Comparison of ENCODE assay signal across 9 cellular contexts in the genomic region with DNA sequence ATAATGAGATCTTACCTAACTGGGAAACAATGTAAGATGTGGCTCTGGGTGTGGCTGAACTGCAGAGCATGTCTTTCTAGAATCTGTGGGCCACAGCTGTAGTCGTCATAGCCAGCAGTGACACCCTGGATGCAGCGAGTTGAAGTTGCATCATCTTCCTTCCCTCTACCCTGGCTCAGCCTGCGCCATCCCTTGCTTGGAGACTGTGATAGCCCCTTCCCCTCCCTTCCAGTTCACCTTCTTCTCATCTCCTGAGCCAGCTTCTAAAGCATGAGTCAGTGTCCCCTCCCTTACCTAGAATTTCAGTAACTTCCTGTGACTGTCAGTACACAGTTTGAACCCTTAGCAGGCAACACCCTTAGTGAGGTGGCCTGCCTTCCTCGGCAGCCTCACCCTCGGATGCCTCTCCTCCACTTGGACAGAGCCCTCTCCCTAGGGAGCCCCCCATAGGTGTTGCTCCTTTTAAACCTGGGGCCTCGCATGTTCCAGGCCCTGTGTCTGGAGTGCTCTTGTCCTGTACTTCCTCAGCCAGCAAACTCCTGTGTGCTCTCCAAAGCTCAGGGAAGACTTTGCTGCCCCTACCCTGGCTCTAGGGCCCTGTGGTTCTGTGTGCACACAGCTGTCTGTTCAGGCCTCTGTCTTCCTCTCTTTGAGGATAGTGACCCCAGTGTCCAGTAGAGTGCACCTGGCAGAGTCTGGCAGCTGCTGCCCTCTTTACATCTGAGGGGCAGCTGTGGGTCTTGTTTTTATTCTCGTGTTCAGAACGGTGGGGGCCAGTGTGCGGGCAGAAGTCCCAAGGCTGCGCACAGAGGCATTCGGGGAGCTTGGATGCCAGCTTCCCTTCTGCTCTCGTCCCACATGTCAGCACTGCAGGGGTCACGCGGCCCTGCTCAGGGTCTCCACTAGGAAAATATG. TPM values are rescaled to one million over a fixed set of nuclear protein-coding genes. Genes with fewer than 3 reads are reported as not detected.
DNase-seq lines count a peak whose midpoint lies in the region; TF ChIP-seq lines count a peak whose summit lies in the region.
"Had no signal": no experiment of that assay in that cellular context is flagged by ENCODE, and none has a peak within 500 bp of the region (broad histone marks: within the 10 kb centered on the region; RNA-seq: fewer than 3 reads in every experiment).

No MANE protein-coding gene starts in this region.

- CTCF ChIA-PET in activated CD4-positive, alpha-beta memory T cell treated with anti-CD3 and anti-CD28 coated beads, Interleukin-2, amount 10 ng/mL, durations not matched to agents 7 days and 5 days (lab: Charles Lee): interaction anchor here (0.7 to 3.1 kb wide), 14 partner anchors 9 to 126 kb away, joined by 3 to 24 read pairs (median 4); partner anchors contain the start of gene TADA2B

- H3K4me1 ChIP-seq in vagina: peaks cover 35% of the 10 kb centered on the region

- POLR2A ChIA-PET in activated CD4-positive, alpha-beta memory T cell treated with anti-CD3 and anti-CD28 coated beads, Interleukin-2, amount 10 ng/mL, durations not matched to agents 7 days and 5 days (lab: Charles Lee): interaction anchor here (0.6 to 4.2 kb wide), 21 partner anchors 8 to 359 kb away, joined by 3 to 69 read pairs (median 6); partner anchors contain the start of genes GRPEL1, MRFAP1, TADA2B and TBC1D14

- TF ChIP-seq POLR2A in vagina (IDR thresholded peaks at IDR 0.05): no peak

- H3K27ac Mint-ChIP-seq in activated CD4-positive, alpha-beta memory T cell treated with anti-CD3 and anti-CD28 coated beads, Interleukin-2, amount 10 ng/mL, durations not matched to agents 7 days and 5 days: peak overlapping the region; percentile 95

- no peaks in the 10 kb centered on the region for H3K9me3 ChIP-seq in vagina

- no peaks in the 10 kb centered on the region for H3K9me3 Mint-ChIP-seq in activated CD4-positive, alpha-beta memory T cell treated with anti-CD3 and anti-CD28 coated beads, Interleukin-2, amount 10 ng/mL, durations not matched to agents 7 days and 5 days

- H3K36me3 Mint-ChIP-seq in activated CD4-positive, alpha-beta memory T cell treated with anti-CD3 and anti-CD28 coated beads, Interleukin-2, amount 10 ng/mL, durations not matched to agents 7 days and 5 days (ENCODE audit: low read depth): peaks cover 79% of the 10 kb centered on the region

- DNase-seq in stimulated activated CD4-positive, alpha-beta T cell treated with anti-CD3 and anti-CD28 coated beads, Interleukin-1b, Interleukin-23, amount 100 ng/mL, for 48 hours: peak; percentile 27
- no peak for DNase-seq in stimulated activated CD4-positive, alpha-beta T cell treated with anti-CD3 and anti-CD28 coated beads, Interleukin-4, amount 100 ng/mL, for 1 hour
- peak; percentile 79 for DNase-seq in activated CD4-positive, alpha-beta memory T cell treated with anti-CD3 and anti-CD28 coated beads, Interleukin-2, amount 10 ng/mL, durations not matched to agents 7 days and 5 days
- DNase-seq in head of caudate nucleus: peak in 30 of 42 donors; percentile 20 to 71 (median 48)
- DNase-seq in vagina (ENCODE audit: extremely low spot score in 2 of 2): no peak
- no peak for DNase-seq in NCI-H2227 treated with DMSO at 0.1 percent for 48 hours (lab: John Stamatoyannopoulos, UW)
- no peak for DNase-seq in NCI-H146 (lab: John Stamatoyannopoulos, UW)
- DNase-seq in islet precursor cell: no peak

- H3K4me1 Mint-ChIP-seq in activated CD4-positive, alpha-beta memory T cell treated with anti-CD3 and anti-CD28 coated beads, Interleukin-2, amount 10 ng/mL, durations not matched to agents 7 days and 5 days: peaks cover 44% of the 10 kb centered on the region

- H3K36me3 ChIP-seq in vagina: peaks cover 0 to 72% of the 10 kb centered on the region in 2 donors

- peak overlapping the region; percentile 41 for H3K4me3 Mint-ChIP-seq in activated CD4-positive, alpha-beta memory T cell treated with anti-CD3 and anti-CD28 coated beads, Interleukin-2, amount 10 ng/mL, durations not matched to agents 7 days and 5 days

- H3K27me3 Mint-ChIP-seq in activated CD4-positive, alpha-beta memory T cell treated with anti-CD3 and anti-CD28 coated beads, Interleukin-2, amount 10 ng/mL, durations not matched to agents 7 days and 5 days: no peaks in the 10 kb centered on the region

- peak overlapping the region; percentile 60 for H3K27ac ChIP-seq in vagina
- H3K27ac ChIP-seq: C4-2B had no signal

- TF ChIP-seq CTCF in vagina (IDR thresholded peaks at IDR 0.05): no peak

- no peaks in the 10 kb centered on the region for H3K27me3 ChIP-seq in vagina

- no peak overlapping the region for H3K4me3 ChIP-seq in vagina

- intact Hi-C loops in head of caudate nucleus (cut with DNase I) (no loop called here), vagina (cut with DNase I) (loop anchor here (10.0 kb wide), 1 partner anchor 85 kb away; no protein-coding TSS in a partner anchor)

RNA-seq across cellular contexts. Expression of gene TADA2B, which starts 43.7 kb away (rescaled TPM):
- total RNA-seq in activated CD4-positive, alpha-beta memory T cell treated with anti-CD3 and anti-CD28 coated beads, Interleukin-2, amount 10 ng/mL, durations not matched to agents 7 days and 5 days: 10 to 100 TPM; 26.6 to 27.3 TPM
- 12.0 TPM for total RNA-seq in vagina

Comparison
In these comparisons a context has a peak if more than half of its experiments do, and no peak if none do; other contexts are left out.
1. DNase-seq: peak in stimulated activated CD4-positive, alpha-beta T cell treated with anti-CD3 and anti-CD28 coated beads, Interleukin-1b, Interleukin-23, amount 100 ng/mL, for 48 hours (single experiment), activated CD4-positive, alpha-beta memory T cell treated with anti-CD3 and anti-CD28 coated beads, Interleukin-2, amount 10 ng/mL, durations not matched to agents 7 days and 5 days (single experiment) and head of caudate nucleus (30 of 42); none in stimulated activated CD4-positive, alpha-beta T cell treated with anti-CD3 and anti-CD28 coated beads, Interleukin-4, amount 100 ng/mL, for 1 hour (single experiment), vagina (0 of 2), NCI-H2227 treated with DMSO at 0.1 percent for 48 hours (single experiment), NCI-H146 (single experiment) and islet precursor cell (single experiment).